ENCODE assay signal across 18 cellular contexts in genomic region chr4:95516528-95517011, GRCh38. TPM values are rescaled to one million over a fixed set of nuclear protein-coding genes. Genes with fewer than 3 reads are reported as not detected.
DNase-seq lines count a peak whose midpoint lies in the region; ATAC-seq, FAIRE-seq and TF ChIP-seq lines count a peak whose summit lies in the region.
"Had no signal": no experiment of that assay in that cellular context is flagged by ENCODE, and none has a peak within 500 bp of the region (broad histone marks: within the 10 kb centered on the region; RNA-seq: fewer than 3 reads in every experiment).

No MANE protein-coding gene starts in this region.

- H3K4me1 ChIP-seq in liver (ENCODE audit: control insufficient read depth in 4 of 4, insufficient read depth in 4 of 4, low read length in 3 of 4), result no peaks in the 10 kb centered on the region
- H3K4me1 ChIP-seq: parathyroid adenoma had no signal

- ATAC-seq in activated T-helper 17 cell treated with anti-CD3 and anti-CD28 coated beads, Interleukin-2, amount 50 U/mL, for 72 hours (replicated peaks), result no peak
- ATAC-seq in activated CD4-positive, CD25-positive, alpha-beta regulatory T cell treated with anti-CD3 and anti-CD28 coated beads, Interleukin-2, amount 50 U/mL, for 24 hours, result no peak
- ATAC-seq: Panc1 had no signal

- H3K9ac ChIP-seq in liver (ENCODE audit: low read depth in 1 of 2, low read length in 2 of 2), result no peak overlapping the region
- H3K9ac ChIP-seq: parathyroid adenoma had no signal

- H3K4me3 Mint-ChIP-seq in activated T-helper 17 cell treated with anti-CD3 and anti-CD28 coated beads, Interleukin-2, amount 50 U/mL, for 72 hours, result no peak overlapping the region

- TF ChIP-seq RAD21 in liver (IDR thresholded peaks at IDR 0.05), result no peak

- no peak for DNase-seq in D721Med (ENCODE audit: insufficient read length, low spot score)
- DNase-seq in NCI-H524 (lab: John Stamatoyannopoulos, UW), result peak; percentile 83 to 89
- no peak for DNase-seq in stimulated activated CD4-positive, alpha-beta T cell treated with anti-CD3 and anti-CD28 coated beads, Interleukin-15, amount 100 ng/mL, for 24 hours
- DNase-seq in brain microvascular endothelial cell, result no peak
- DNase-seq: activated CD8-positive, alpha-beta memory T cell treated with anti-CD3 and anti-CD28 coated beads for 24 hours; NCI-H1417; NCI-H226; small intestine; stimulated activated naive CD4-positive, alpha-beta T cell treated with Interleukin-2 at 50 U/mL for 16 hours had no signal

- no peaks in the 10 kb centered on the region for H3K9me3 Mint-ChIP-seq in activated T-helper 17 cell treated with anti-CD3 and anti-CD28 coated beads, Interleukin-2, amount 50 U/mL, for 72 hours
- H3K9me3 Mint-ChIP-seq: activated T-helper 2 cell treated with anti-CD3 and anti-CD28 coated beads, Interferon-gamma antibody, Interleukin-2, Interleukin-4, amounts not matched to agents 10 μg/mL and 5 μg/mL and 100 μg/mL, durations not matched to agents 14 hours and 24 hours and 36 hours had no signal

- no peak overlapping the region for H3K27ac Mint-ChIP-seq in activated T-helper 17 cell treated with anti-CD3 and anti-CD28 coated beads, Interleukin-2, amount 50 U/mL, for 72 hours
- H3K27ac Mint-ChIP-seq: activated T-helper 2 cell treated with anti-CD3 and anti-CD28 coated beads, Interferon-gamma antibody, Interleukin-2, Interleukin-4, amounts not matched to agents 10 μg/mL and 5 μg/mL and 100 μg/mL, durations not matched to agents 14 hours and 24 hours and 36 hours had no signal

- H3K36me3 ChIP-seq in liver (ENCODE audit: control insufficient read depth in 4 of 4, insufficient read depth in 3 of 4, low read depth in 1 of 4, low read length in 3 of 4), result no peaks in the 10 kb centered on the region
- no peaks in the 10 kb centered on the region for H3K36me3 ChIP-seq in brain microvascular endothelial cell (replicated peaks)

- TF ChIP-seq CTCF in D721Med (IDR thresholded peaks at IDR 0.05; ENCODE audit: insufficient read depth, missing control alignments) (no peak), liver (IDR thresholded peaks at IDR 0.05; ENCODE audit: low read depth, low read length, missing input control) (no peak), brain microvascular endothelial cell (IDR thresholded peaks at IDR 0.05; ENCODE audit: low read depth, low read length, missing control alignments) (no peak)

- WGBS in liver, result 69% methylated on average over 10 of the region's 10 CpGs

- peak; percentile 95 for FAIRE-seq in D721Med (lab: Jason Lieb, UNC)
- FAIRE-seq: colon, small intestine had no signal

- in situ Hi-C loops in brain microvascular endothelial cell (cut with HindIII; ENCODE audit: low pct_ligation_motif_present, low sequenced_read_pairs), result no loop called here

- H3K36me3 Mint-ChIP-seq in activated T-helper 17 cell treated with anti-CD3 and anti-CD28 coated beads, Interleukin-2, amount 50 U/mL, for 72 hours (ENCODE audit: low read depth), result no peaks in the 10 kb centered on the region

- H3K27ac ChIP-seq in cingulate gyrus (ENCODE audit: low read depth, low read length), result peak overlapping the region; percentile 73
- no peak overlapping the region for H3K27ac ChIP-seq in liver (ENCODE audit: low read depth in 1 of 2, low read length in 2 of 2)
- H3K27ac ChIP-seq in brain microvascular endothelial cell, result no peak overlapping the region
- H3K27ac ChIP-seq: parathyroid adenoma, VCaP had no signal

- no peaks in the 10 kb centered on the region for H3K27me3 Mint-ChIP-seq in activated T-helper 17 cell treated with anti-CD3 and anti-CD28 coated beads, Interleukin-2, amount 50 U/mL, for 72 hours

- H3K4me1 Mint-ChIP-seq in activated T-helper 17 cell treated with anti-CD3 and anti-CD28 coated beads, Interleukin-2, amount 50 U/mL, for 72 hours, result no peaks in the 10 kb centered on the region

- H3K27me3 ChIP-seq in liver (ENCODE audit: control insufficient read depth in 4 of 4, insufficient read depth in 4 of 4, low read length in 3 of 4) (peaks cover 0 to 4% (median 0%) of the 10 kb centered on the region in 4 donors), brain microvascular endothelial cell (replicated peaks) (no peaks in the 10 kb centered on the region)

- H3K4me3 ChIP-seq in liver (ENCODE audit: low read depth in 1 of 3, low read length in 3 of 3) (no peak overlapping the region), brain microvascular endothelial cell (ENCODE audit: low read depth, low read length) (no peak overlapping the region)

- H3K9me3 ChIP-seq in liver (ENCODE audit: control insufficient read depth in 4 of 4, low read length in 3 of 4), result no peaks in the 10 kb centered on the region

TF ChIP-seq in liver, 16 proteins besides CTCF, POLR2A, EP300 and RAD21:
- TF ChIP-seq EGR1 (IDR thresholded peaks at IDR 0.05; ENCODE audit: low read depth in 2 of 2) (no peak), HNF4A (conservative IDR thresholded peaks at IDR 0.05) (no peak), GABPA (IDR thresholded peaks at IDR 0.05 in 1 of 2, conservative IDR thresholded peaks at IDR 0.05 in 1 of 2) (peak; percentile 37 to 56)

RNA-seq across cellular contexts. Expression of gene UNC5C, which starts 32.2 kb away (rescaled TPM):
- total RNA-seq in liver, result 1 to 10 TPM; 1.2 TPM
- under 1 TPM; 0.27 to 0.39 TPM for polyA plus RNA-seq in liver
- total RNA-seq in activated T-helper 17 cell treated with anti-CD3 and anti-CD28 coated beads, Interleukin-2, amount 50 U/mL, for 72 hours, result under 1 TPM in 1 of 2 donors, not detected in 1; 0.13 TPM

Comparison
In these comparisons a context has a peak if more than half of its experiments do, and no peak if none do; other contexts are left out.
1. DNase-seq: peak in NCI-H524 (2 of 2); none in D721Med (single experiment), stimulated activated CD4-positive, alpha-beta T cell treated with anti-CD3 and anti-CD28 coated beads, Interleukin-15, amount 100 ng/mL, for 24 hours (single experiment) and brain microvascular endothelial cell (single experiment).